20 cellular contexts compared by ENCODE assay signal in genomic region chr17:80374732-80375118, GRCh38.
"Had no signal": no experiment of that assay in that cellular context is flagged by ENCODE, and none has a peak within 500 bp of the region (broad histone marks: within the 10 kb centered on the region; RNA-seq: fewer than 3 reads in every experiment).

No MANE protein-coding gene starts in this region.

- ATAC-seq: heart right ventricle had no signal

- H3K9me3 ChIP-seq: esophagus squamous epithelium, heart right ventricle, left ventricle myocardium inferior, right atrium auricular region, SJSA1, testis had no signal

- DNase-seq: activated CD4-positive, alpha-beta T cell treated with anti-CD3 and anti-CD28 coated beads for 4 hours; activated effector memory CD4-positive, alpha-beta T cell treated with Interleukin-2 at 50 U/mL for 16 hours; amygdala; effector CD8-positive, alpha-beta T cell; esophagus squamous epithelium; heart right ventricle; kidney glomerular epithelial cell; left ventricle myocardium inferior; mammary epithelial cell; midbrain; stimulated activated CD4-positive, alpha-beta T cell treated with anti-CD3 and anti-CD28 coated beads, Interleukin-2, amount 100 ng/mL, for 24 hours; testis had no signal

- H3K4me1 Mint-ChIP-seq: neural crest cell had no signal

- H3K27me3 Mint-ChIP-seq: activated naive CD8-positive, alpha-beta T cell; dendritic cell treated with granulocyte-macrophage colony-stimulating factor and Interleukin-4, amounts not matched to agents 40 ng/mL and 50 ng/mL, for 4 days; progenitor cell of endocrine pancreas; type B pancreatic cell had no signal

- H3K4me3 Mint-ChIP-seq: activated naive CD8-positive, alpha-beta T cell; dendritic cell treated with granulocyte-macrophage colony-stimulating factor and Interleukin-4, amounts not matched to agents 40 ng/mL and 50 ng/mL, for 4 days; neural crest cell; T-helper 1 cell treated with Interleukin-12 subunit alpha and Interleukin-12 subunit beta and Interleukin-4 antibody, amounts not matched to agents 30 μg/mL and 1 μg/mL, for 36 hours; type B pancreatic cell had no signal

- H3K9me3 Mint-ChIP-seq: dendritic cell treated with granulocyte-macrophage colony-stimulating factor and Interleukin-4, amounts not matched to agents 40 ng/mL and 50 ng/mL, for 4 days; neural crest cell; T-helper 1 cell treated with Interleukin-12 subunit alpha and Interleukin-12 subunit beta and Interleukin-4 antibody, amounts not matched to agents 30 μg/mL and 1 μg/mL, for 36 hours; type B pancreatic cell had no signal

- H3K27ac Mint-ChIP-seq: activated naive CD8-positive, alpha-beta T cell; dendritic cell treated with granulocyte-macrophage colony-stimulating factor and Interleukin-4, amounts not matched to agents 40 ng/mL and 50 ng/mL, for 4 days; progenitor cell of endocrine pancreas; type B pancreatic cell had no signal
